ENCODE assay signal across 31 cellular contexts in the genomic region with DNA sequence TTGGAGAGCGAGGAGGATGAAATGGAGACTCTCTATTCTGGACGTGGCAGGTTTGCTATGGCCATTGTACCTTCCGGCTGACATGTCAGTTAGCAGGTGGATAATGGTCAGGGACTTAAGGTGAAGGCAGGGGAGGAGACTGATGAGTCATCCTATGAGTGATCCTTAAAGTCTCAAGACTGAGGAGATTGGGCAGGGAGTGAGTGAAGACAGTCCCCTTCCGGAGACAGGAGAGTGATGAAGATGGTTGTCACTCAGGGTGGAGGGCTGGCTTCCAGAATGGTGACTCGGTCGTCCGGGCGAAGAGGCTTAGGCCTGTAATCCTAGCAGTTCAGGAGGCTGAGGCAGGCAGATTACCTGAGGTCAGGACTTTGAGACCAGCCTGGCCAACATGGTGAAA. TPM values are rescaled to one million over a fixed set of nuclear protein-coding genes. Genes with fewer than 3 reads are reported as not detected.
DNase-seq lines count a peak whose midpoint lies in the region; ATAC-seq and FAIRE-seq lines count a peak whose summit lies in the region.
"Had no signal": no experiment of that assay in that cellular context is flagged by ENCODE, and none has a peak within 500 bp of the region (broad histone marks: within the 10 kb centered on the region; RNA-seq: fewer than 3 reads in every experiment).

No MANE protein-coding gene starts in this region.

- peak; percentile 34 for DNase-seq in Daoy (ENCODE audit: low read depth)
- DNase-seq in HTR-8/SVneo (ENCODE audit: insufficient read length, low spot score), result peak; percentile 23
- peak; percentile 68 for DNase-seq in kidney tubule cell (ENCODE audit: low spot score)
- DNase-seq in naive thymus-derived CD8-positive, alpha-beta T cell, result no peak
- DNase-seq in stimulated activated naive CD8-positive, alpha-beta T cell treated with anti-CD3 and anti-CD28 coated beads, Interleukin-15, Interleukin-2, amounts not matched to agents 100 U/mL and 50 U/mL, for 24 hours, result no peak
- DNase-seq: ACHN; activated CD8-positive, alpha-beta T cell treated with anti-CD3 and anti-CD28 coated beads for 36 hours; BE2C; CD8-positive, alpha-beta memory T cell; cortex of kidney; effector memory CD8-positive, alpha-beta T cell; hippocampal formation; naive B cell; NCI-H1048; NCI-H187 treated with DMSO at 0.1 percent for 48 hours; NCI-H526; small intestine; T-helper 2 cell had no signal

- POLR2A ChIA-PET in naive thymus-derived CD8-positive, alpha-beta T cell (lab: Charles Lee), result no interaction called here

- no peak for FAIRE-seq in HTR-8/SVneo (lab: Jason Lieb, UNC)
- FAIRE-seq: H1, small intestine had no signal

- H3K9me3 Mint-ChIP-seq in activated T-helper 17 cell treated with anti-CD3 and anti-CD28 coated beads, Interleukin-2, amount 50 U/mL, for 72 hours, result peaks cover 3% of the 10 kb centered on the region
- H3K9me3 Mint-ChIP-seq in naive thymus-derived CD8-positive, alpha-beta T cell, result peaks cover 0 to 19% (median 6%) of the 10 kb centered on the region in 9 donors
- H3K9me3 Mint-ChIP-seq: activated CD8-positive, alpha-beta T cell treated with anti-CD3 and anti-CD28 coated beads for 36 hours had no signal

- peak overlapping the region; percentile 9 for H3K27ac Mint-ChIP-seq in activated T-helper 17 cell treated with anti-CD3 and anti-CD28 coated beads, Interleukin-2, amount 50 U/mL, for 72 hours
- H3K27ac Mint-ChIP-seq in naive thymus-derived CD8-positive, alpha-beta T cell, result peak overlapping the region in 1 of 10 donors; percentile 49
- H3K27ac Mint-ChIP-seq: activated CD8-positive, alpha-beta T cell treated with anti-CD3 and anti-CD28 coated beads for 36 hours; activated naive CD8-positive, alpha-beta T cell; activated T-helper 2 cell treated with anti-CD3 and anti-CD28 coated beads, Interferon-gamma antibody, Interleukin-2, Interleukin-4, amounts not matched to agents 10 μg/mL and 5 μg/mL and 100 μg/mL, durations not matched to agents 14 hours and 24 hours and 36 hours; effector memory CD8-positive, alpha-beta T cell; mesothelial cell of epicardium had no signal

- ATAC-seq in activated T-helper 17 cell treated with anti-CD3 and anti-CD28 coated beads, Interleukin-2, amount 50 U/mL, for 72 hours (replicated peaks), result peak; percentile 44
- no peak for ATAC-seq in naive thymus-derived CD8-positive, alpha-beta T cell
- ATAC-seq in HG02610 (IDR thresholded peaks at IDR 0.05; ENCODE audit: unreplicated experiment) (no peak), HG02588 (IDR thresholded peaks at IDR 0.05; ENCODE audit: unreplicated experiment) (no peak)
- ATAC-seq in stimulated activated naive CD8-positive, alpha-beta T cell treated with anti-CD3 and anti-CD28 coated beads, Interleukin-15, Interleukin-2, amounts not matched to agents 100 U/mL and 50 U/mL, for 24 hours, result no peak
- ATAC-seq: activated CD8-positive, alpha-beta T cell treated with anti-CD3 and anti-CD28 coated beads for 36 hours; effector memory CD8-positive, alpha-beta T cell; gastroesophageal sphincter; Right ventricle myocardium inferior had no signal

- no peaks in the 10 kb centered on the region for H3K36me3 Mint-ChIP-seq in activated T-helper 17 cell treated with anti-CD3 and anti-CD28 coated beads, Interleukin-2, amount 50 U/mL, for 72 hours (ENCODE audit: low read depth)
- peaks cover 0 to 9% (median 0%) of the 10 kb centered on the region in 3 donors for H3K36me3 Mint-ChIP-seq in naive thymus-derived CD8-positive, alpha-beta T cell
- H3K36me3 Mint-ChIP-seq: CD8-positive, alpha-beta memory T cell; mesothelial cell of epicardium had no signal

- no peaks in the 10 kb centered on the region for H3K4me1 Mint-ChIP-seq in activated T-helper 17 cell treated with anti-CD3 and anti-CD28 coated beads, Interleukin-2, amount 50 U/mL, for 72 hours
- H3K4me1 Mint-ChIP-seq in naive thymus-derived CD8-positive, alpha-beta T cell, result no peaks in the 10 kb centered on the region
- H3K4me1 Mint-ChIP-seq: CD8-positive, alpha-beta memory T cell; mesothelial cell of epicardium; naive B cell had no signal

- no peak overlapping the region for H3K4me3 Mint-ChIP-seq in activated T-helper 17 cell treated with anti-CD3 and anti-CD28 coated beads, Interleukin-2, amount 50 U/mL, for 72 hours
- H3K4me3 Mint-ChIP-seq in naive thymus-derived CD8-positive, alpha-beta T cell, result no peak overlapping the region
- H3K4me3 Mint-ChIP-seq: activated CD8-positive, alpha-beta T cell treated with anti-CD3 and anti-CD28 coated beads for 36 hours; activated naive CD8-positive, alpha-beta T cell; CD8-positive, alpha-beta memory T cell; effector memory CD8-positive, alpha-beta T cell; mesothelial cell of epicardium had no signal

- no peaks in the 10 kb centered on the region for H3K27me3 Mint-ChIP-seq in activated T-helper 17 cell treated with anti-CD3 and anti-CD28 coated beads, Interleukin-2, amount 50 U/mL, for 72 hours
- no peaks in the 10 kb centered on the region for H3K27me3 Mint-ChIP-seq in naive thymus-derived CD8-positive, alpha-beta T cell
- H3K27me3 Mint-ChIP-seq: activated CD8-positive, alpha-beta T cell treated with anti-CD3 and anti-CD28 coated beads for 36 hours; activated naive CD8-positive, alpha-beta T cell; effector memory CD8-positive, alpha-beta T cell had no signal

RNA-seq across cellular contexts. Expression of gene CCDC63, which starts 49.8 kb away (rescaled TPM):
- total RNA-seq in Daoy (2014; rRNA removed; shearing (Covaris generic)), result not detected in 2 replicates
- not detected for total RNA-seq in activated T-helper 17 cell treated with anti-CD3 and anti-CD28 coated beads, Interleukin-2, amount 50 U/mL, for 72 hours
- not detected for total RNA-seq in naive thymus-derived CD8-positive, alpha-beta T cell
- not detected for polyA plus RNA-seq in naive thymus-derived CD8-positive, alpha-beta T cell
- total RNA-seq: activated CD8-positive, alpha-beta T cell treated with anti-CD3 and anti-CD28 coated beads for 36 hours; activated T-helper 2 cell treated with anti-CD3 and anti-CD28 coated beads, Interferon-gamma antibody, Interleukin-2, Interleukin-4, amounts not matched to agents 10 μg/mL and 5 μg/mL and 100 μg/mL, durations not matched to agents 14 hours and 24 hours and 36 hours; ascending aorta; CD8-positive, alpha-beta memory T cell; gastroesophageal sphincter; liver; mesothelial cell of epicardium; osteoblast; Right ventricle myocardium inferior; tibial nerve had no signal
- polyA plus RNA-seq: CD8-positive, alpha-beta memory T cell; liver; small intestine had no signal

RNA-seq across cellular contexts. Expression of gene PPP1CC, which starts 54.3 kb away (rescaled TPM):
- 140 and 143 TPM in 2 replicates for total RNA-seq in Daoy (2014; rRNA removed; shearing (Covaris generic))
- total RNA-seq in activated T-helper 17 cell treated with anti-CD3 and anti-CD28 coated beads, Interleukin-2, amount 50 U/mL, for 72 hours, result 100 to 1,000 TPM; 185 to 259 TPM
- total RNA-seq in naive thymus-derived CD8-positive, alpha-beta T cell, result 100 to 1,000 TPM; 127 to 141 TPM
- polyA plus RNA-seq in naive thymus-derived CD8-positive, alpha-beta T cell, result 100 to 1,000 TPM; 112 to 150 (median 119) TPM

Comparison
In these comparisons a context has a peak if more than half of its experiments do, and no peak if none do; other contexts are left out.
1. DNase-seq: peak in Daoy (single experiment), HTR-8/SVneo (single experiment) and kidney tubule cell (single experiment); none in naive thymus-derived CD8-positive, alpha-beta T cell (0 of 10) and stimulated activated naive CD8-positive, alpha-beta T cell treated with anti-CD3 and anti-CD28 coated beads, Interleukin-15, Interleukin-2, amounts not matched to agents 100 U/mL and 50 U/mL, for 24 hours (single experiment).